9 cellular contexts compared by ENCODE assay signal in genomic region chr9:23492126-23493002, GRCh38.
A peak's percentile ranks its signal among the peaks of the same experiment; 100 is the strongest.
DNase-seq lines count a peak whose midpoint lies in the region; ATAC-seq, FAIRE-seq and TF ChIP-seq lines count a peak whose summit lies in the region.
"Had no signal": no experiment of that assay in that cellular context is flagged by ENCODE, and none has a peak within 500 bp of the region (broad histone marks: within the 10 kb centered on the region; RNA-seq: fewer than 3 reads in every experiment).

No MANE protein-coding gene starts in this region.

- peaks cover 2% of the 10 kb centered on the region for H3K4me1 Mint-ChIP-seq in astrocyte (ENCODE audit: low read depth, unreplicated experiment)

- peak; percentile 69 for ATAC-seq in GM18870 (IDR thresholded peaks at IDR 0.05; ENCODE audit: unreplicated experiment)
- peak; percentile 99 to 100 (median 100) for ATAC-seq in right lobe of liver
- ATAC-seq in GM21619 (IDR thresholded peaks at IDR 0.05; ENCODE audit: unreplicated experiment), result no peak
- ATAC-seq in GM18909 (IDR thresholded peaks at IDR 0.05; ENCODE audit: poor library complexity, unreplicated experiment), result no peak

- WGBS in right lobe of liver (ENCODE audit: insufficient coverage, low coverage, low lambda C conversion rate, missing lambda C conversion rate), result 15% methylated on average over 5 of the region's 5 CpGs
- 20 to 24% methylated on average over 5 of the region's 5 CpGs for WGBS in esophagus squamous epithelium, 2 donors

- H3K4me3 ChIP-seq in astrocyte (ENCODE audit: insufficient read depth, low read depth, low read length) (no peak overlapping the region), right lobe of liver (no peak overlapping the region), esophagus squamous epithelium (no peak overlapping the region)

- H3K27ac ChIP-seq in 22Rv1 (no peak overlapping the region), astrocyte (ENCODE audit: low read depth, low read length) (no peak overlapping the region), right lobe of liver (no peak overlapping the region), esophagus squamous epithelium (no peak overlapping the region)

- H3K4me1 ChIP-seq in astrocyte (ENCODE audit: insufficient read depth, low read length) (no peaks in the 10 kb centered on the region), right lobe of liver (no peaks in the 10 kb centered on the region), esophagus squamous epithelium (peaks cover 0 to 5% (median 0%) of the 10 kb centered on the region in 3 donors)

- no peak for FAIRE-seq in astrocyte (lab: Jason Lieb, UNC)
- FAIRE-seq: G401.6 had no signal

- H3K9me3 ChIP-seq in astrocyte (ENCODE audit: insufficient read depth, low read depth, low read length) (no peaks in the 10 kb centered on the region), right lobe of liver (no peaks in the 10 kb centered on the region), esophagus squamous epithelium (no peaks in the 10 kb centered on the region)

- TF ChIP-seq CTCF in 22Rv1 (IDR thresholded peaks at IDR 0.05) (peak; percentile 86), astrocyte (IDR thresholded peaks at IDR 0.05; ENCODE audit: insufficient read depth, low read depth, low read length) (peak; percentile 65), right lobe of liver (IDR thresholded peaks at IDR 0.05) (peak; percentile 68 to 77 (median 71)), esophagus squamous epithelium (IDR thresholded peaks at IDR 0.05) (peak in 3 of 6 experiments; percentile 27 to 47 (median 32))

- H3K4me2 ChIP-seq in astrocyte (ENCODE audit: low read length), result peak overlapping the region; percentile 62

- H3K27me3 ChIP-seq in astrocyte (ENCODE audit: insufficient read depth, low read length) (no peaks in the 10 kb centered on the region), right lobe of liver (no peaks in the 10 kb centered on the region), esophagus squamous epithelium (no peaks in the 10 kb centered on the region)

- H3K36me3 Mint-ChIP-seq in astrocyte (ENCODE audit: low read depth, unreplicated experiment), result no peaks in the 10 kb centered on the region

- H3K27me3 Mint-ChIP-seq in astrocyte (ENCODE audit: low read depth, unreplicated experiment), result no peaks in the 10 kb centered on the region

- no peaks in the 10 kb centered on the region for H4K20me1 ChIP-seq in astrocyte (ENCODE audit: insufficient read depth, low read length)

- intact Hi-C loops in right lobe of liver (cut with DNase I), result no loop called here
- intact Hi-C loops in esophagus squamous epithelium (cut with DNase I), result no loop called here

- no peaks in the 10 kb centered on the region for H3K9me3 Mint-ChIP-seq in astrocyte (ENCODE audit: unreplicated experiment)

- no peak overlapping the region for H3K4me3 Mint-ChIP-seq in astrocyte (ENCODE audit: unreplicated experiment)

- H2AFZ ChIP-seq in astrocyte (ENCODE audit: low read depth, low read length), result no peak overlapping the region

- TF ChIP-seq POLR2A in right lobe of liver (IDR thresholded peaks at IDR 0.05) (no peak), esophagus squamous epithelium (IDR thresholded peaks at IDR 0.05) (no peak)

- no peaks in the 10 kb centered on the region for H3K36me3 ChIP-seq in astrocyte (ENCODE audit: insufficient read depth, low read length)
- no peaks in the 10 kb centered on the region for H3K36me3 ChIP-seq in right lobe of liver
- no peaks in the 10 kb centered on the region for H3K36me3 ChIP-seq in esophagus squamous epithelium

- peak; percentile 66 for DNase-seq in NCI-H1694 (lab: John Stamatoyannopoulos, UW)
- peak; percentile 16 for DNase-seq in astrocyte (ENCODE audit: low read depth)
- DNase-seq in right lobe of liver, result no peak
- no peak for DNase-seq in esophagus squamous epithelium (lab: John Stamatoyannopoulos, UW)

- no peak overlapping the region for H3K9ac ChIP-seq in astrocyte (ENCODE audit: low read length)

- H3K27ac Mint-ChIP-seq in astrocyte (ENCODE audit: unreplicated experiment), result no peak overlapping the region

- H3K79me2 ChIP-seq in astrocyte (ENCODE audit: insufficient read depth, low read length), result no peaks in the 10 kb centered on the region

Comparison
In these comparisons a context has a peak if more than half of its experiments do, and no peak if none do; other contexts are left out.
1. ATAC-seq: peak in GM18870 (single experiment) and right lobe of liver (4 of 4); none in GM21619 (single experiment) and GM18909 (single experiment).
2. DNase-seq: peak in NCI-H1694 (single experiment) and astrocyte (single experiment); none in right lobe of liver (0 of 3) and esophagus squamous epithelium (single experiment).